In the genomic region with DNA sequence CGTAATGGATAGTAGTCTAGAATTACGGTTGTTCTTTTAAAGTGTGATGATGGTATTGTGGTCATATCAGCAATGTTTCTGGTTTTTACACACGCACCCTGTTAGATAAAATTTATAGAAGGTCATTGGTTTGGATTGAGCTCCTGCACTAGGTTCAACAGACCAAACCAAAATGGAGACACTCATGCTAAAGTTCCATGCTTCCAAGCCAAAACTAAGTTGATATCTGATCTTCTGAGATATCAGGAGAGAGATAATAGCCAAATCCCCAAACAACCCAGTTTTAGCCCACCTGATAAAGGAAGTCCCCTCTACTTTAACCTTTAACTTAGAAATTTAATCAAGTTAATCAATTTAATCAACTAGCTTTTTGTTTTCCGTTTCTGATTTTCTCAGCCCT, we compare ENCODE assay signal across 1 cellular context.
TF ChIP-seq lines count a peak whose summit lies in the region.

No MANE protein-coding gene starts in this region.

TF ChIP-seq in K562, 482 proteins besides CTCF, POLR2A, EP300 and RAD21 (continued from another document and continues in another):
- TF ChIP-seq MECOM (CRISPR knock-in tag; IDR thresholded peaks at IDR 0.05) (peak; percentile 69; the same call in 1 of the 2 replicates), ARNT (IDR thresholded peaks at IDR 0.05) (no peak), ZNF354B (CRISPR knock-in tag; IDR thresholded peaks at IDR 0.05) (peak; percentile 69; the same call in 1 of the 2 replicates), ZNF197 (CRISPR knock-in tag; IDR thresholded peaks at IDR 0.05; ENCODE audit: low read depth) (peak; percentile 94), NFE2L1 (tag; IDR thresholded peaks at IDR 0.05; ENCODE audit: borderline replicate concordance, low read depth) (peak; percentile 26; the same call in 1 of the 2 replicates), IFI16 (CRISPR knock-in tag; IDR thresholded peaks at IDR 0.05) (peak; percentile 80), TCFL5 (CRISPR knock-in tag; conservative IDR thresholded peaks at IDR 0.05) (peak; percentile 91), TEAD1 (CRISPR knock-in tag; IDR thresholded peaks at IDR 0.05) (peak in 1 of 2 experiments; percentile 92; a peak in 2 of 4 replicates), PYGO2 (tag; IDR thresholded peaks at IDR 0.05) (peak; percentile 86; the same call in 1 of the 2 replicates), EGR1 (conservative IDR thresholded peaks at IDR 0.05) (no peak), GABPA (tag; conservative IDR thresholded peaks at IDR 0.05; ENCODE audit: low read depth) (no peak), SRF (CRISPR knock-in tag; IDR thresholded peaks at IDR 0.05) (no peak), ZNF174 (CRISPR knock-in tag; IDR thresholded peaks at IDR 0.05) (0 out of 2 replicates have a peak, but pooled peaks have one; percentile 74), ZBTB33 (CRISPR knock-in tag; IDR thresholded peaks at IDR 0.05) (no peak), FOXK1 (CRISPR knock-in tag; IDR thresholded peaks at IDR 0.05; ENCODE audit: borderline replicate concordance) (no peak), E2F3 (CRISPR knock-in tag; IDR thresholded peaks at IDR 0.05) (peak; percentile 63; the same call in 1 of the 2 replicates), XRCC3 (IDR thresholded peaks at IDR 0.05) (no peak), ZNF589 (CRISPR knock-in tag; IDR thresholded peaks at IDR 0.05; ENCODE audit: low read depth) (peak; percentile 59; the same call in 1 of the 2 replicates), TCF7 (IDR thresholded peaks at IDR 0.05; ENCODE audit: borderline replicate concordance) (no peak), ZNF584 (CRISPR knock-in tag; IDR thresholded peaks at IDR 0.05; ENCODE audit: low read depth) (peak; percentile 67; the same call in 1 of the 2 replicates), ZNF644 (tag; IDR thresholded peaks at IDR 0.05; ENCODE audit: low read depth) (peak; percentile 84; the same call in 1 of the 2 replicates), TAF7 (tag; IDR thresholded peaks at IDR 0.05) (peak; percentile 71), TFAM (CRISPR knock-in tag; conservative IDR thresholded peaks at IDR 0.05) (no peak), ZNF551 (CRISPR knock-in tag; IDR thresholded peaks at IDR 0.05) (0 out of 2 replicates have a peak, but pooled peaks have one; percentile 19), KHSRP (IDR thresholded peaks at IDR 0.05) (no peak), ZNF444 (CRISPR knock-in tag; IDR thresholded peaks at IDR 0.05) (peak; percentile 80), HBP1 (CRISPR knock-in tag; IDR thresholded peaks at IDR 0.05) (no peak), ZNF324 (CRISPR knock-in tag; IDR thresholded peaks at IDR 0.05) (0 out of 2 replicates have a peak, but pooled peaks have one; percentile 39), CXXC5 (CRISPR knock-in tag; IDR thresholded peaks at IDR 0.05) (peak; percentile 68), ZNF41 (CRISPR knock-in tag; conservative IDR thresholded peaks at IDR 0.05) (peak; percentile 90), PHB (CRISPR knock-in tag; IDR thresholded peaks at IDR 0.05) (no peak), ZNF318 (IDR thresholded peaks at IDR 0.05; ENCODE audit: borderline replicate concordance in 1 of 2, low read depth in 1 of 2) (no peak), MED1 (CRISPR knock-in tag; IDR thresholded peaks at IDR 0.05; ENCODE audit: borderline replicate concordance) (no peak), NUFIP1 (IDR thresholded peaks at IDR 0.05; ENCODE audit: partially characterized antibody) (no peak), MEF2D (tag; conservative IDR thresholded peaks at IDR 0.05; ENCODE audit: low read depth) (peak; percentile 92), CUX1 (CRISPR knock-in tag; IDR thresholded peaks at IDR 0.05) (peak; percentile 88; the same call in 1 of the 2 replicates), GABPB1 (CRISPR knock-in tag; IDR thresholded peaks at IDR 0.05) (no peak), ATF7 (IDR thresholded peaks at IDR 0.05) (no peak), BRD9 (IDR thresholded peaks at IDR 0.05; ENCODE audit: low read depth, partially characterized antibody) (no peak), SMARCB1 (IDR thresholded peaks at IDR 0.05; ENCODE audit: insufficient read length, low read depth) (no peak), MAZ (CRISPR knock-in tag; conservative IDR thresholded peaks at IDR 0.05 in 1 of 2, IDR thresholded peaks at IDR 0.05 in 1 of 2) (peak in 1 of 2 experiments; percentile 58; a peak in 1 of 4 replicates), HMG20A (CRISPR knock-in tag; conservative IDR thresholded peaks at IDR 0.05) (peak; percentile 67; the same call in 1 of the 2 replicates)
- TF ChIP-seq, protein P1, sequence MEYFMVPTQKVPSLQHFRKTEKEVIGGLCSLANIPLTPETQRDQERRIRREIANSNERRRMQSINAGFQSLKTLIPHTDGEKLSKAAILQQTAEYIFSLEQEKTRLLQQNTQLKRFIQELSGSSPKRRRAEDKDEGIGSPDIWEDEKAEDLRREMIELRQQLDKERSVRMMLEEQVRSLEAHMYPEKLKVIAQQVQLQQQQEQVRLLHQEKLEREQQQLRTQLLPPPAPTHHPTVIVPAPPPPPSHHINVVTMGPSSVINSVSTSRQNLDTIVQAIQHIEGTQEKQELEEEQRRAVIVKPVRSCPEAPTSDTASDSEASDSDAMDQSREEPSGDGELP (CRISPR knock-in tag; IDR thresholded peaks at IDR 0.05; ENCODE audit: borderline replicate concordance) = no peak
- TF ChIP-seq, protein P2, sequence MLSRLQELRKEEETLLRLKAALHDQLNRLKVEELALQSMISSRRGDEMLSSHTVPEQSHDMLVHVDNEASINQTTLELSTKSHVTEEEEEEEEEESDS (CRISPR knock-in tag; IDR thresholded peaks at IDR 0.05) = peak; percentile 46; the same call in 1 of the 2 replicates
- TF ChIP-seq, protein P3, sequence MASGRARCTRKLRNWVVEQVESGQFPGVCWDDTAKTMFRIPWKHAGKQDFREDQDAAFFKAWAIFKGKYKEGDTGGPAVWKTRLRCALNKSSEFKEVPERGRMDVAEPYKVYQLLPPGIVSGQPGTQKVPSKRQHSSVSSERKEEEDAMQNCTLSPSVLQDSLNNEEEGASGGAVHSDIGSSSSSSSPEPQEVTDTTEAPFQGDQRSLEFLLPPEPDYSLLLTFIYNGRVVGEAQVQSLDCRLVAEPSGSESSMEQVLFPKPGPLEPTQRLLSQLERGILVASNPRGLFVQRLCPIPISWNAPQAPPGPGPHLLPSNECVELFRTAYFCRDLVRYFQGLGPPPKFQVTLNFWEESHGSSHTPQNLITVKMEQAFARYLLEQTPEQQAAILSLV (tag; IDR thresholded peaks at IDR 0.05) = peak; percentile 88
